In the genomic region with DNA sequence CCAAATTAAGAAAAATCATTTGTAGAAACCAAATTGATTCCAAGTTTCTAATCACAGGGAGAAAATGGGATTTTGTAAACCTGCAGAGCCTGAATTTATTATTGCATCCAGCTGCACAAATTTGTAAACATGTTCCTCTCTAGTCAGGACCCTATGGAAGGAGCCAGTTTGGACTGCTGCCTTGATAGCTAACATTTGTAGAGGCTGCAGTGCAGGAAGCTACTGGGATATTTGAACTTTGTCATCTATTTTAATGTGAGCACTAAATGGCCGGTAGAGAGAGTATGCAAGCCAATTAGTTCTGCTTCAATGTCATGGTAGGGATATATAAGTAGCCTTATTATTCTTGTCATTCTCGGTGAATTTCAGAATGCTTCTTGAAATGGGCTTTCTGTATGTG, we compare ENCODE assay signal across 8 cellular contexts.
"Had no signal": no experiment of that assay in that cellular context is flagged by ENCODE, and none has a peak within 500 bp of the region (broad histone marks: within the 10 kb centered on the region; RNA-seq: fewer than 3 reads in every experiment).

No MANE protein-coding gene starts in this region.

- DNase-seq: GM23248, GOT3, H7, HFFc6, IMR-90, KG1 had no signal

- H3K4me3 Mint-ChIP-seq: HFFc6 had no signal

- ATAC-seq: HCT116, K562 had no signal

- H3K27ac Mint-ChIP-seq: HFFc6 had no signal
